In genomic region chr4:75511841-75512240, GRCh38 we compare ENCODE assay signal across 11 cellular contexts. TPM values are rescaled to one million over a fixed set of nuclear protein-coding genes. Genes with fewer than 3 reads are reported as not detected.
DNase-seq lines count a peak whose midpoint lies in the region; ATAC-seq and TF ChIP-seq lines count a peak whose summit lies in the region.
"Had no signal": no experiment of that assay in that cellular context is flagged by ENCODE, and none has a peak within 500 bp of the region (broad histone marks: within the 10 kb centered on the region; RNA-seq: fewer than 3 reads in every experiment).

No MANE protein-coding gene starts in this region.

- H3K27me3 Mint-ChIP-seq in stimulated activated naive CD8-positive, alpha-beta T cell treated with anti-CD3 and anti-CD28 coated beads, Interleukin-15, amount 100 ng/mL, for 72 hours, result no peaks in the 10 kb centered on the region
- H3K27me3 Mint-ChIP-seq: central memory CD8-positive, alpha-beta T cell had no signal

- H3K4me1 Mint-ChIP-seq in stimulated activated naive CD8-positive, alpha-beta T cell treated with anti-CD3 and anti-CD28 coated beads, Interleukin-15, amount 100 ng/mL, for 72 hours, result peaks cover 32% of the 10 kb centered on the region

- peaks cover 33% of the 10 kb centered on the region for H3F3A ChIP-seq in GM23248 (ENCODE audit: insufficient read depth)

- H3K4me3 ChIP-seq in GM23248 (peak overlapping the region; percentile 48), Peyer's patch (peak overlapping the region in 1 of 4 donors; percentile 63), gastroesophageal sphincter (peak overlapping the region in 1 of 2 donors; percentile 69), skeletal muscle tissue (ENCODE audit: low read length in 3 of 3) (peak overlapping the region in 2 of 3 donors; percentile 24 to 38)

- H3K4me3 Mint-ChIP-seq in stimulated activated naive CD8-positive, alpha-beta T cell treated with anti-CD3 and anti-CD28 coated beads, Interleukin-15, amount 100 ng/mL, for 72 hours, result no peak overlapping the region
- H3K4me3 Mint-ChIP-seq: central memory CD8-positive, alpha-beta T cell; stimulated activated effector memory CD8-positive, alpha-beta T cell treated with anti-CD3 and anti-CD28 coated beads, Interleukin-12 subunit alpha, Interleukin-12 subunit beta, amount 100 ng/mL, for 72 hours had no signal

- H3K27ac Mint-ChIP-seq in stimulated activated naive CD8-positive, alpha-beta T cell treated with anti-CD3 and anti-CD28 coated beads, Interleukin-15, amount 100 ng/mL, for 72 hours, result no peak overlapping the region
- H3K27ac Mint-ChIP-seq: stimulated activated effector memory CD8-positive, alpha-beta T cell treated with anti-CD3 and anti-CD28 coated beads, Interleukin-12 subunit alpha, Interleukin-12 subunit beta, amount 100 ng/mL, for 72 hours had no signal

- H3K27ac ChIP-seq in GM23248, result peak overlapping the region; percentile 92; the same call in 1 of the 2 replicates
- H3K27ac ChIP-seq in Peyer's patch, result peak overlapping the region in 3 of 4 donors; percentile 8 to 98 (median 93)
- peak overlapping the region in 3 of 4 donors; percentile 93 to 99 (median 97) for H3K27ac ChIP-seq in gastroesophageal sphincter
- H3K27ac ChIP-seq in skeletal muscle tissue (ENCODE audit: low read depth, low read length), result peak overlapping the region; percentile 89

- H3K36me3 ChIP-seq in GM23248 (ENCODE audit: low read depth), result peaks cover 9% of the 10 kb centered on the region; the same call in 1 of the 2 replicates
- peaks cover 0 to 3% (median 0%) of the 10 kb centered on the region in 3 donors for H3K36me3 ChIP-seq in Peyer's patch
- H3K36me3 ChIP-seq in gastroesophageal sphincter, result peaks cover 0 to 15% of the 10 kb centered on the region in 2 donors
- H3K36me3 ChIP-seq in skeletal muscle tissue (ENCODE audit: control insufficient read depth in 3 of 3, insufficient read depth in 3 of 3, low read length in 3 of 3), result peaks cover 0 to 2% (median 1%) of the 10 kb centered on the region in 3 donors

- H3K27me3 ChIP-seq in GM23248 (replicated peaks; ENCODE audit: insufficient read depth) (no peaks in the 10 kb centered on the region), Peyer's patch (no peaks in the 10 kb centered on the region), gastroesophageal sphincter (no peaks in the 10 kb centered on the region), skeletal muscle tissue (ENCODE audit: control insufficient read depth in 3 of 3, insufficient read depth in 3 of 3, low read length in 3 of 3) (no peaks in the 10 kb centered on the region)

- TF ChIP-seq CTCF in Peyer's patch (IDR thresholded peaks at IDR 0.05) (no peak), gastroesophageal sphincter (IDR thresholded peaks at IDR 0.05) (no peak)

- peak overlapping the region; percentile 88 for H3K4me2 ChIP-seq in GM23248 (ENCODE audit: unreplicated experiment)

- no peak for TF ChIP-seq EP300 in gastroesophageal sphincter (IDR thresholded peaks at IDR 0.05)

- 68 to 74% methylated on average over 3 of the region's 3 CpGs for WGBS in GM23248 (ENCODE audit: low coverage in 1 of 2, low lambda C conversion rate in 2 of 2, missing lambda C conversion rate in 2 of 2), 2 experiments
- 66 to 71% methylated on average over 3 of the region's 3 CpGs for WGBS in gastroesophageal sphincter (ENCODE audit: low coverage in 1 of 2), 2 donors

- no peak for TF ChIP-seq POLR2A in Peyer's patch (IDR thresholded peaks at IDR 0.05)
- TF ChIP-seq POLR2A in gastroesophageal sphincter (IDR thresholded peaks at IDR 0.05), result no peak

- H3K9me2 ChIP-seq in GM23248 (ENCODE audit: insufficient read depth), result no peaks in the 10 kb centered on the region

- H3K9me3 Mint-ChIP-seq in stimulated activated naive CD8-positive, alpha-beta T cell treated with anti-CD3 and anti-CD28 coated beads, Interleukin-15, amount 100 ng/mL, for 72 hours, result peaks cover 7% of the 10 kb centered on the region in 2 donors
- H3K9me3 Mint-ChIP-seq: central memory CD8-positive, alpha-beta T cell; stimulated activated effector memory CD8-positive, alpha-beta T cell treated with anti-CD3 and anti-CD28 coated beads, Interleukin-12 subunit alpha, Interleukin-12 subunit beta, amount 100 ng/mL, for 72 hours had no signal

- H3K4me1 ChIP-seq in GM23248 (ENCODE audit: insufficient read depth), result peaks cover 39% of the 10 kb centered on the region
- H3K4me1 ChIP-seq in Peyer's patch, result peaks cover 0 to 33% (median 4%) of the 10 kb centered on the region in 4 donors
- peaks cover 14 to 62% (median 18%) of the 10 kb centered on the region in 3 donors for H3K4me1 ChIP-seq in gastroesophageal sphincter
- peaks cover 18 to 36% (median 28%) of the 10 kb centered on the region in 3 donors for H3K4me1 ChIP-seq in skeletal muscle tissue (ENCODE audit: control insufficient read depth in 3 of 3, insufficient read depth in 3 of 3, low read length in 3 of 3)

- ATAC-seq in gastroesophageal sphincter, result no peak
- ATAC-seq in stimulated activated naive CD8-positive, alpha-beta T cell treated with anti-CD3 and anti-CD28 coated beads, Interleukin-15, amount 100 ng/mL, for 72 hours, result no peak
- ATAC-seq: stimulated activated effector memory CD8-positive, alpha-beta T cell treated with anti-CD3 and anti-CD28 coated beads, Interleukin-12 subunit alpha, Interleukin-12 subunit beta, amount 100 ng/mL, for 72 hours had no signal

- in situ Hi-C loops in GM23248 (cut with MboI), result no loop called here

- no peak for DNase-seq in GM23248
- no peak for DNase-seq in Peyer's patch
- DNase-seq in HK-2 (ENCODE audit: unreplicated experiment), result no peak
- no peak for DNase-seq in C1 segment of cervical spinal cord (lab: John Stamatoyannopoulos, UW)
- DNase-seq in RKO (ENCODE audit: low spot score), result no peak
- DNase-seq in stimulated activated naive CD8-positive, alpha-beta T cell treated with anti-CD3 and anti-CD28 coated beads, Interleukin-15, amount 100 ng/mL, for 72 hours, result no peak

- peaks cover 91% of the 10 kb centered on the region for H3K79me2 ChIP-seq in GM23248 (ENCODE audit: insufficient read depth)

- no peak overlapping the region for H3K9ac ChIP-seq in GM23248
- no peak overlapping the region for H3K9ac ChIP-seq in skeletal muscle tissue (ENCODE audit: low read depth in 1 of 3, low read length in 3 of 3)

- H4K20me1 ChIP-seq in GM23248 (ENCODE audit: insufficient read depth), result no peaks in the 10 kb centered on the region

- H3K9me3 ChIP-seq in GM23248 (ENCODE audit: low read depth) (no peaks in the 10 kb centered on the region), Peyer's patch (no peaks in the 10 kb centered on the region), gastroesophageal sphincter (no peaks in the 10 kb centered on the region), skeletal muscle tissue (ENCODE audit: control insufficient read depth in 3 of 3, low read length in 3 of 3) (no peaks in the 10 kb centered on the region)

- H2AFZ ChIP-seq in GM23248, result no peak overlapping the region

RNA-seq across cellular contexts. Expression of gene RCHY1, which starts 2.4 kb away (rescaled TPM):
- total RNA-seq in GM23248 (2014; rRNA removed; shearing (Covaris generic)), result 10.5 and 23.6 TPM in 2 replicates
- 16.9 and 18.8 TPM in 2 replicates for polyA plus RNA-seq in GM23248 (2016; fragmentation: Nextera tagmentation; extraction: Ambion mirVana)
- total RNA-seq in Peyer's patch (10 to 100 TPM; 10.5 to 35.5 (median 20.0) TPM), gastroesophageal sphincter (10 to 100 TPM; 11.3 to 28.6 (median 21.4) TPM), skeletal muscle tissue (25.1 TPM)

RNA-seq across cellular contexts. Expression of gene THAP6, which starts 2.4 kb away (rescaled TPM):
- 17.3 and 23.5 TPM in 2 replicates for total RNA-seq in GM23248 (2014; rRNA removed; shearing (Covaris generic))
- polyA plus RNA-seq in GM23248 (2016; fragmentation: Nextera tagmentation; extraction: Ambion mirVana), result 13.2 TPM in 2 replicates
- total RNA-seq in Peyer's patch (10 to 100 TPM; 24.5 to 71.8 (median 28.1) TPM), gastroesophageal sphincter (10 to 100 TPM in 3 of 4 donors, 1 to 10 TPM in 1; 8.8 to 37.8 (median 16.2) TPM), skeletal muscle tissue (12.0 TPM)

RNA-seq across cellular contexts. Expression of gene ODAPH, which starts 44.0 kb away (rescaled TPM):
- total RNA-seq in GM23248 (2014; rRNA removed; shearing (Covaris generic)), result not detected in 2 replicates
- not detected in 2 replicates for polyA plus RNA-seq in GM23248 (2016; fragmentation: Nextera tagmentation; extraction: Ambion mirVana)
- not detected for total RNA-seq in Peyer's patch
- not detected for total RNA-seq in gastroesophageal sphincter
- total RNA-seq in skeletal muscle tissue, result not detected
- total RNA-seq: activated CD8-positive, alpha-beta memory T cell treated with anti-CD3 and anti-CD28 coated beads for 36 hours had no signal
